In the genomic region with DNA sequence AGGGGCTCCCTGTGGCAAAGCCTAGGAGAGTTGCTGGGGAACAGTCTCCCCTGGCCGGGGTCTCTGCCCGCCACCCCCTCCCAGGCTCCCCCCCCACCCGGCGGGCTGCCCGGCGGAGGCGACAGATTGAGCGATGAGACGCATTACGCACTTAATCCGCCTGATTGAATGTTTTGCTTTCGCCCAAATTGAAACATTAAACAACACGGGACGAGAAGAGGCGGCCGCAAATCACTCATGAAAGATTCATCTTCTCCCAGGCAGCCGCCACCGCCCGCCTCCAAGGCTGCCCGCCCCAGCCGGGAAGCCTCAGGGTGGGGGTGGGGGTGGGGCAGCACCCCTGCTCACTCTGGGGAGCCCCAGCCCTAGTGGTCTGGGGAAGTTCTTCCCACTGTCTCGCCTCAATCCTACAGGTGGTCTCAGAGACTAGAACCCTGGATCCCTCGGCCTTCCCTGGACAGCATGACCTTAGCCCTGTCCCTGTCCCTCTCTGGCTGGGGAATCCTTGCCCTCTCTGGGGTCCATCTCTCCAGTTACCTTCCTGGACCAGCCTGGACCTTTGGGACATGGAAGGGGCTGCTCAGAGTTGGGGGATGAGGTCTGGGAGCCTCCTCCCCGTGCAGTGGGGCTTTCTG, we compare ENCODE assay signal across 15 cellular contexts. TPM values are rescaled to one million over a fixed set of nuclear protein-coding genes. Genes with fewer than 3 reads are reported as not detected.
DNase-seq lines count a peak whose midpoint lies in the region; ATAC-seq and TF ChIP-seq lines count a peak whose summit lies in the region.
"Had no signal": no experiment of that assay in that cellular context is flagged by ENCODE, and none has a peak within 500 bp of the region (broad histone marks: within the 10 kb centered on the region; RNA-seq: fewer than 3 reads in every experiment).

No MANE protein-coding gene starts in this region.

- peaks cover 70% of the 10 kb centered on the region for H3K27me3 ChIP-seq in foreskin keratinocyte

- H3K27ac ChIP-seq in foreskin keratinocyte, result no peak overlapping the region
- H3K27ac ChIP-seq: tibial artery had no signal

- ATAC-seq in foreskin keratinocyte (peak; percentile 30), left ventricle myocardium superior (no peak)

- intact Hi-C loops in left ventricle myocardium superior (cut with micrococcal nuclease), result no loop called here

- TF ChIP-seq CTCF in foreskin keratinocyte (conservative IDR thresholded peaks at IDR 0.05) (no peak), GM10266 (IDR thresholded peaks at IDR 0.05; ENCODE audit: control insufficient read depth, insufficient read depth, low read depth, missing control alignments) (no peak)

- DNase-seq in D341Med (ENCODE audit: low spot score) (peak; percentile 57), NCI-H82 (lab: John Stamatoyannopoulos, UW) (peak; percentile 86), foreskin keratinocyte (no peak), GM10266 (ENCODE audit: extremely low spot score) (no peak), anterior cingulate cortex (lab: John Stamatoyannopoulos, UW) (no peak), left ventricle myocardium superior (no peak)
- DNase-seq: KBM-7, NCI-H1436, NCI-H510A treated with DMSO at 0.1 percent for 48 hours, nucleus accumbens, RPMI8226, tibial artery had no signal

- peaks cover 4% of the 10 kb centered on the region for H3K4me1 ChIP-seq in foreskin keratinocyte

RNA-seq across cellular contexts. Expression of a gene that starts 7.6 kb away (rescaled TPM):
- total RNA-seq in foreskin keratinocyte, result not detected in 2 replicates
- 0.03 and 0.08 TPM in 2 replicates for polyA plus RNA-seq in foreskin keratinocyte
- not detected for total RNA-seq in left ventricle myocardium superior
- total RNA-seq: esophagus mucosa, lung microvascular endothelial cell had no signal

RNA-seq across cellular contexts. Expression of a gene that starts 23.2 kb away (rescaled TPM):
- total RNA-seq in foreskin keratinocyte, result 155 and 188 TPM in 2 replicates
- polyA plus RNA-seq in foreskin keratinocyte, result 212 and 326 TPM in 2 replicates
- total RNA-seq in left ventricle myocardium superior, result 61.0 TPM

RNA-seq across cellular contexts. Expression of a gene that starts 52.9 kb away (rescaled TPM):
- total RNA-seq in foreskin keratinocyte, result 85.1 and 85.6 TPM in 2 replicates
- 114 and 135 TPM in 2 replicates for polyA plus RNA-seq in foreskin keratinocyte
- 26.9 TPM for total RNA-seq in left ventricle myocardium superior

RNA-seq across cellular contexts. Expression of a gene that starts 58.1 kb away (rescaled TPM):
- total RNA-seq in foreskin keratinocyte (0.14 TPM in 1 of 2 replicates, not detected in the other), left ventricle myocardium superior (416 TPM)
- polyA plus RNA-seq in foreskin keratinocyte, result 0.09 and 0.13 TPM in 2 replicates
- total RNA-seq: lung microvascular endothelial cell, smooth muscle cell had no signal
- polyA plus RNA-seq: smooth muscle cell had no signal

RNA-seq across cellular contexts. Expression of a gene that starts 58.8 kb away (rescaled TPM):
- 0.11 and 0.20 TPM in 2 replicates for total RNA-seq in foreskin keratinocyte
- polyA plus RNA-seq in foreskin keratinocyte, result 0.17 and 0.30 TPM in 2 replicates
- not detected for total RNA-seq in left ventricle myocardium superior
- total RNA-seq: lung microvascular endothelial cell, smooth muscle cell had no signal

Comparison
In these comparisons a context has a peak if more than half of its experiments do, and no peak if none do; other contexts are left out.
1. DNase-seq: peak in D341Med (single experiment) and NCI-H82 (single experiment); none in foreskin keratinocyte (0 of 2), GM10266 (single experiment), anterior cingulate cortex (0 of 58) and left ventricle myocardium superior (single experiment).